ENCODE assay signal across 1 cellular context in the genomic region with DNA sequence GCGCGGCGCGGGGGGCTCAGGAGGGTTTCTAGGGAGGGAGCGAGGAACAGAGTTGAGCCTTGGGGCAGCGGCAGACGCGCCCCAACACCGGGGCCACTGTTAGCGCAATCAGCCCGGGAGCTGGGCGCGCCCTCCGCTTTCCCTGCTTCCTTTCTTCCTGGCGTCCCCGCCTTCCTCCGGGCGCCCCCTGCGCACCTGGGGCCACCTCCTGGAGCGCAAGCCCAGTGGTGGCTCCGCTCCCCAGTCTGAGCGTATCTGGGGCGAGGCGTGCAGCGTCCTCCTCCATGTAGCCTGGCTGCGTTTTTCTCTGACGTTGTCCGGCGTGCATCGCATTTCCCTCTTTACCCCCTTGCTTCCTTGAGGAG.
TF ChIP-seq lines count a peak whose summit lies in the region.

No MANE protein-coding gene starts in this region.

TF ChIP-seq in IMR-90, 13 proteins besides CTCF, POLR2A, EP300 and RAD21 (continued from another document):
- TF ChIP-seq ELK1 (IDR thresholded peaks at IDR 0.05; ENCODE audit: borderline replicate concordance, low read depth, low read length) (no peak), CHD1 (IDR thresholded peaks at IDR 0.05; ENCODE audit: low read depth, low read length) (no peak), MAZ (IDR thresholded peaks at IDR 0.05; ENCODE audit: borderline replicate concordance, low read depth, low read length) (no peak), MXI1 (IDR thresholded peaks at IDR 0.05; ENCODE audit: borderline replicate concordance, low read depth, low read length) (no peak)
